In the genomic region with DNA sequence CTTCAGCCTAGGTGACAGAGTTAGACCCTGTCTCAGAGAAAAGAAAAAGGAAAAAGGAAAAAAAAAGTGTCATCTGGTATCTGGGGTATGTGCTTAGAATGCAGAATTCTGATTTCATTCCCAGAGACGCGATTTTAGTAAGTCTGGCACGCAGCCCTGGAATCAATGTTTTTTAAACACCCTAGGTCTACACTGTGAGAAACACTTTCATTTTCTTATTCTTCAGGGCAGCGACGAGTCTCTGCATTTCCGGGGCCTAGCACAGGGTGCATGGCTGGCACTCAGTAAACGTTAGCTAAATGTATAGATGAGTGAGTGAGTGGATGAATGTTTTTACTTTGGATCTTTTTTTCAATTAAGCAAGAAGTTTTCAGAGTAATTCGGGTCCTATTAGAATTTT, we compare ENCODE assay signal across 1 cellular context.
TF ChIP-seq lines count a peak whose summit lies in the region.

No MANE protein-coding gene starts in this region.

TF ChIP-seq in GM12878, 131 proteins besides CTCF, POLR2A, EP300 and RAD21 (continued from another document):
- TF ChIP-seq, protein P1, sequence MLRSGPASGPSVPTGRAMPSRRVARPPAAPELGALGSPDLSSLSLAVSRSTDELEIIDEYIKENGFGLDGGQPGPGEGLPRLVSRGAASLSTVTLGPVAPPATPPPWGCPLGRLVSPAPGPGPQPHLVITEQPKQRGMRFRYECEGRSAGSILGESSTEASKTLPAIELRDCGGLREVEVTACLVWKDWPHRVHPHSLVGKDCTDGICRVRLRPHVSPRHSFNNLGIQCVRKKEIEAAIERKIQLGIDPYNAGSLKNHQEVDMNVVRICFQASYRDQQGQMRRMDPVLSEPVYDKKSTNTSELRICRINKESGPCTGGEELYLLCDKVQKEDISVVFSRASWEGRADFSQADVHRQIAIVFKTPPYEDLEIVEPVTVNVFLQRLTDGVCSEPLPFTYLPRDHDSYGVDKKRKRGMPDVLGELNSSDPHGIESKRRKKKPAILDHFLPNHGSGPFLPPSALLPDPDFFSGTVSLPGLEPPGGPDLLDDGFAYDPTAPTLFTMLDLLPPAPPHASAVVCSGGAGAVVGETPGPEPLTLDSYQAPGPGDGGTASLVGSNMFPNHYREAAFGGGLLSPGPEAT (IDR thresholded peaks at IDR 0.05; ENCODE audit: low read depth), result no peak
- TF ChIP-seq IKZF2 (IDR thresholded peaks at IDR 0.05) (no peak), YY1 (IDR thresholded peaks at IDR 0.05; ENCODE audit: low read depth, low read length) (no peak), ZNF217 (IDR thresholded peaks at IDR 0.05) (no peak), POLR2AphosphoS5 (IDR thresholded peaks at IDR 0.05; ENCODE audit: low read length) (no peak), CREB1 (IDR thresholded peaks at IDR 0.05; ENCODE audit: low read depth) (no peak), RELA (IDR thresholded peaks at IDR 0.05; ENCODE audit: borderline replicate concordance, partially characterized antibody) (no peak), KAT2A (conservative IDR thresholded peaks at IDR 0.05; ENCODE audit: control insufficient read depth, low read depth, low read length) (no peak), CBFB (IDR thresholded peaks at IDR 0.05; ENCODE audit: low read depth) (no peak), ZNF274 (IDR thresholded peaks at IDR 0.05; ENCODE audit: insufficient read depth, insufficient read length) (no peak)
- TF ChIP-seq, protein P2, sequence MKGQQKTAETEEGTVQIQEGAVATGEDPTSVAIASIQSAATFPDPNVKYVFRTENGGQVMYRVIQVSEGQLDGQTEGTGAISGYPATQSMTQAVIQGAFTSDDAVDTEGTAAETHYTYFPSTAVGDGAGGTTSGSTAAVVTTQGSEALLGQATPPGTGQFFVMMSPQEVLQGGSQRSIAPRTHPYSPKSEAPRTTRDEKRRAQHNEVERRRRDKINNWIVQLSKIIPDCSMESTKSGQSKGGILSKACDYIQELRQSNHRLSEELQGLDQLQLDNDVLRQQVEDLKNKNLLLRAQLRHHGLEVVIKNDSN (IDR thresholded peaks at IDR 0.05; ENCODE audit: borderline replicate concordance, extremely low read length, insufficient read depth, low read depth, low read length), result no peak
